8 cellular contexts compared by ENCODE assay signal in genomic region chr22:50530280-50530856, GRCh38. TPM values are rescaled to one million over a fixed set of nuclear protein-coding genes. Genes with fewer than 3 reads are reported as not detected.
DNase-seq lines count a peak whose midpoint lies in the region; ATAC-seq, FAIRE-seq and TF ChIP-seq lines count a peak whose summit lies in the region.

No MANE protein-coding gene starts in this region.

- peaks cover 14% of the 10 kb centered on the region; the same call in 2 of the 3 replicates for H3K79me2 ChIP-seq in K562 (ENCODE audit: control insufficient read depth, insufficient read depth, low read length)

- no peak overlapping the region for H3K4me2 ChIP-seq in K562 (ENCODE audit: insufficient read depth, low read length)

- H4K20me1 ChIP-seq in K562 (replicated peaks; ENCODE audit: control insufficient read depth, insufficient read depth, low read length) = no peaks in the 10 kb centered on the region

- peak; percentile 92 for DNase-seq in CD1c-positive myeloid dendritic cell (ENCODE audit: extremely low spot score)
- no peak for DNase-seq in NT2/D1 (ENCODE audit: low read depth, low spot score)
- no peak for DNase-seq in K562 (ENCODE audit: extremely low read depth in 1 of 4, low spot score in 3 of 4)
- DNase-seq in immature natural killer cell = peak; percentile 56 to 62 (median 60)
- peak; percentile 39 for DNase-seq in stimulated activated CD4-positive, alpha-beta T cell treated with anti-CD3 and anti-CD28 coated beads, Interleukin-2, amount 100 ng/mL, for 4 hours (ENCODE audit: low read depth)
- no peak for DNase-seq in NCI-H82 (lab: John Stamatoyannopoulos, UW)
- no peak for DNase-seq in NCI-H1105 treated with DMSO at 0.1 percent for 48 hours (lab: John Stamatoyannopoulos, UW)

- H3K27me3 Mint-ChIP-seq in immature natural killer cell (ENCODE audit: low read depth in 3 of 3) = peaks cover 0 to 22% (median 13%) of the 10 kb centered on the region in 3 donors

- TF ChIP-seq POLR2A in K562 (conservative IDR thresholded peaks at IDR 0.05) = no peak

- CTCF ChIA-PET in K562 (lab: Yijun Ruan, JAX; ENCODE audit: low intra/inter-chr PET ratio) = no interaction called here

- H3K9ac ChIP-seq in NT2/D1 (ENCODE audit: insufficient read length, low read depth) = peak overlapping the region; percentile 86
- no peak overlapping the region for H3K9ac ChIP-seq in K562 (ENCODE audit: insufficient read depth in 1 of 2, low read depth in 2 of 2, low read length in 2 of 2)

- BruUV-seq in K562 (replicated peaks; lab: Mats Ljungman, UMichigan) = no TSS peak

- H3K4me3 Mint-ChIP-seq in immature natural killer cell = peak overlapping the region; percentile 83 to 92 (median 89)

- no peak overlapping the region for H3K27ac ChIP-seq in K562 (ENCODE audit: extremely low read depth, low read depth, low read length)

- H3K27ac Mint-ChIP-seq in immature natural killer cell = peak overlapping the region; percentile 72 to 97 (median 92)

- H3K9me1 ChIP-seq in K562 (ENCODE audit: control insufficient read depth, insufficient read depth, low read length) = no peaks in the 10 kb centered on the region

- in situ Hi-C loops in K562 (cut with MboI) = no loop called here

- no peak overlapping the region for H2AFZ ChIP-seq in K562 (ENCODE audit: low read depth, low read length)

- FAIRE-seq in K562 (lab: Jason Lieb, UNC) = no peak

- TF ChIP-seq EP300 in K562 (IDR thresholded peaks at IDR 0.05; ENCODE audit: low read length) = no peak

- no peaks in the 10 kb centered on the region for H3K9me3 ChIP-seq in NT2/D1 (ENCODE audit: insufficient read depth, low read length)
- 0 out of 2 replicates have a peak, but pooled peaks cover 2% of the 10 kb centered on the region for H3K9me3 ChIP-seq in K562 (replicated peaks; ENCODE audit: control insufficient read depth, insufficient read depth, low read depth, low read length)

- no peak for TF ChIP-seq RAD21 in K562 (CRISPR knock-in tag; conservative IDR thresholded peaks at IDR 0.05 in 1 of 2, IDR thresholded peaks at IDR 0.05 in 1 of 2)

- ATAC-seq in GM19463 (IDR thresholded peaks at IDR 0.05; ENCODE audit: unreplicated experiment) (peak; percentile 20), K562 (no peak)

- POLR2A ChIA-PET in K562 (lab: Yijun Ruan, JAX) = no interaction called here

- H3K27me3 ChIP-seq in NT2/D1 (ENCODE audit: insufficient read depth, insufficient read length) = no peaks in the 10 kb centered on the region
- H3K27me3 ChIP-seq in K562 (ENCODE audit: control insufficient read depth in 2 of 2, insufficient read depth in 2 of 2, low read length in 2 of 2) = no peaks in the 10 kb centered on the region

- no peaks in the 10 kb centered on the region for H3K36me3 Mint-ChIP-seq in immature natural killer cell

- H3K4me1 ChIP-seq in NT2/D1 (ENCODE audit: insufficient read depth, insufficient read length) (peaks cover 4% of the 10 kb centered on the region), K562 (replicated peaks in 1 of 2; ENCODE audit: control insufficient read depth in 2 of 2, insufficient read depth in 2 of 2, low read length in 2 of 2) (peaks cover 18 to 58% of the 10 kb centered on the region in 2 experiments; a peak in 4 of 5 replicates)

- TF ChIP-seq CTCF in K562 (IDR thresholded peaks at IDR 0.05 in 2 of 3, conservative IDR thresholded peaks at IDR 0.05 in 1 of 3; ENCODE audit: insufficient read depth in 2 of 3, low read depth in 1 of 3, low read length in 3 of 3) = no peak

- peaks cover 0 to 1% (median 0%) of the 10 kb centered on the region in 6 donors for H3K9me3 Mint-ChIP-seq in immature natural killer cell

- 98% methylated on average over 7 of the region's 58 CpGs for WGBS in K562 (ENCODE audit: insufficient coverage, low coverage, missing lambda C conversion rate)

- H3K4me1 Mint-ChIP-seq in immature natural killer cell = peaks cover 19 to 25% of the 10 kb centered on the region in 2 donors

- H3K4me3 ChIP-seq in NT2/D1 (ENCODE audit: insufficient read length, low read depth) = peak overlapping the region; percentile 49
- no peak overlapping the region for H3K4me3 ChIP-seq in K562

- H3K36me3 ChIP-seq in NT2/D1 (ENCODE audit: insufficient read depth, insufficient read length, low read length) (no peaks in the 10 kb centered on the region), K562 (ENCODE audit: control insufficient read depth, insufficient read depth, low read length) (no peaks in the 10 kb centered on the region)

- intact Hi-C loops in K562 (cut with micrococcal nuclease) = no loop called here

RNA-seq across cellular contexts. Expression of gene TYMP, which starts 0.6 kb away (rescaled TPM):
- 0.30 TPM in 1 of 2 replicates, not detected in the other for total RNA-seq in K562 (2011; cell fraction: chromatin; rRNA removed; ENCODE audit: low replicate concordance)
- total RNA-seq in K562 (2011; cell fraction: nucleolus; rRNA removed) = 1.3 and 1.4 TPM in 2 replicates
- total RNA-seq in K562 (2011; cell fraction: nucleoplasm; rRNA removed) = 0.46 TPM in 1 of 2 replicates, not detected in the other
- total RNA-seq in K562 (2014; rRNA removed) = 2.4 and 3.7 TPM in 2 replicates
- not detected in 2 replicates for total RNA-seq in K562 (2014; rRNA removed; fragmentation: Illumina TruSeq; extraction: Trizol)
- total RNA-seq in K562 (2015; rRNA removed; fragmentation: Illumina TruSeq; extraction: Trizol) = not detected in 2 replicates
- 2.6 and 4.0 TPM in 2 replicates for total RNA-seq in K562 (2021)
- 0.17 and 0.27 TPM in 2 replicates for polyA plus RNA-seq in K562 (2011; rRNA removed)
- 1.0 and 5.9 TPM in 2 replicates for polyA plus RNA-seq in K562 (2011; cell fraction: cytosol; rRNA removed)
- polyA plus RNA-seq in K562 (2011; cell fraction: nucleus; rRNA removed) = 0.77 and 1.7 TPM in 2 replicates
- 2.1 and 4.6 TPM in 2 replicates for polyA plus RNA-seq in K562 (2012)
- not detected in 2 replicates for polyA plus RNA-seq in K562 (2014; fragmentation: Illumina TruSeq; extraction: Trizol)
- under 1 TPM in 1 of 2 experiments, not detected in 1; 0.03 TPM for polyA plus RNA-seq in K562 (2014; fragmentation: Nextera tagmentation; extraction: Ambion mirVana)
- 2.7 and 2.8 TPM in 2 replicates for polyA plus RNA-seq in K562 (2014; rRNA removed)
- not detected in 2 replicates for polyA minus RNA-seq in K562 (2011; rRNA and poly(A)+ RNA removed)
- polyA minus RNA-seq in K562 (2011; cell fraction: cytosol; rRNA and poly(A)+ RNA removed) = not detected in 2 replicates
- 0.67 and 0.94 TPM in 2 replicates for polyA minus RNA-seq in K562 (2011; cell fraction: nucleus; rRNA and poly(A)+ RNA removed)
- 10 to 100 TPM; 21.2 to 31.2 (median 25.5) TPM for polyA plus RNA-seq in immature natural killer cell

RNA-seq across cellular contexts. Expression of gene SCO2, which starts 5.0 kb away (rescaled TPM):
- not detected in 2 replicates for total RNA-seq in K562 (2011; cell fraction: chromatin; rRNA removed; ENCODE audit: low replicate concordance)
- total RNA-seq in K562 (2011; cell fraction: nucleolus; rRNA removed) = 1.0 and 3.9 TPM in 2 replicates
- not detected in 2 replicates for total RNA-seq in K562 (2011; cell fraction: nucleoplasm; rRNA removed)
- total RNA-seq in K562 (2014; rRNA removed) (2.2 and 2.6 TPM in 2 replicates), K562 (2014; rRNA removed; fragmentation: Illumina TruSeq; extraction: Trizol) (not detected in 2 replicates), K562 (2015; rRNA removed; fragmentation: Illumina TruSeq; extraction: Trizol) (0.26 and 0.69 TPM in 2 replicates), K562 (2021) (4.0 and 8.9 TPM in 2 replicates)
- polyA plus RNA-seq in K562 (2011; rRNA removed) (1.1 and 2.2 TPM in 2 replicates), K562 (2014; fragmentation: Illumina TruSeq; extraction: Trizol) (0.34 TPM in 1 of 2 replicates, not detected in the other), K562 (2014; fragmentation: Nextera tagmentation; extraction: Ambion mirVana) (not detected), K562 (2014; rRNA removed) (1.0 and 2.2 TPM in 2 replicates), immature natural killer cell (10 to 100 TPM in 1 of 3 donors, 1 to 10 TPM in 2; 8.3 to 14.8 (median 9.9) TPM)
- 2.9 and 6.2 TPM in 2 replicates for polyA plus RNA-seq in K562 (2011; cell fraction: cytosol; rRNA removed)
- 0.51 and 1.7 TPM in 2 replicates for polyA plus RNA-seq in K562 (2011; cell fraction: nucleus; rRNA removed)
- 1.7 and 7.0 TPM in 2 replicates for polyA plus RNA-seq in K562 (2012)
- not detected in 2 replicates for polyA minus RNA-seq in K562 (2011; rRNA and poly(A)+ RNA removed)
- polyA minus RNA-seq in K562 (2011; cell fraction: cytosol; rRNA and poly(A)+ RNA removed) = 1.2 TPM in 1 of 2 replicates, not detected in the other
- 0.89 and 1.2 TPM in 2 replicates for polyA minus RNA-seq in K562 (2011; cell fraction: nucleus; rRNA and poly(A)+ RNA removed)

RNA-seq across cellular contexts. Expression of gene KLHDC7B, which starts 15.3 kb away (rescaled TPM):
- total RNA-seq in K562 (2011; cell fraction: chromatin; rRNA removed; ENCODE audit: low replicate concordance) = 0.14 and 0.28 TPM in 2 replicates
- 0.17 and 0.39 TPM in 2 replicates for total RNA-seq in K562 (2011; cell fraction: nucleolus; rRNA removed)
- 0.22 and 0.31 TPM in 2 replicates for total RNA-seq in K562 (2011; cell fraction: nucleoplasm; rRNA removed)
- total RNA-seq in K562 (2014; rRNA removed) (0.05 and 0.08 TPM in 2 replicates), K562 (2014; rRNA removed; fragmentation: Illumina TruSeq; extraction: Trizol) (not detected in 2 replicates), K562 (2015; rRNA removed; fragmentation: Illumina TruSeq; extraction: Trizol) (0.04 TPM in 2 replicates), K562 (2021) (0.22 TPM in 2 replicates)
- polyA plus RNA-seq in K562 (2011; rRNA removed) (0.09 TPM in 1 of 2 replicates, not detected in the other), K562 (2014; fragmentation: Illumina TruSeq; extraction: Trizol) (0.04 and 0.22 TPM in 2 replicates), K562 (2014; fragmentation: Nextera tagmentation; extraction: Ambion mirVana) (not detected), K562 (2014; rRNA removed) (0.07 and 0.15 TPM in 2 replicates), immature natural killer cell (1 to 10 TPM; 2.4 to 8.1 (median 4.5) TPM)
- 0.03 and 0.06 TPM in 2 replicates for polyA plus RNA-seq in K562 (2011; cell fraction: cytosol; rRNA removed)
- 0.11 and 0.27 TPM in 2 replicates for polyA plus RNA-seq in K562 (2011; cell fraction: nucleus; rRNA removed)
- polyA plus RNA-seq in K562 (2012) = 0.52 and 46.0 TPM in 2 replicates
- polyA minus RNA-seq in K562 (2011; rRNA and poly(A)+ RNA removed) = 0.03 TPM in 1 of 2 replicates, not detected in the other
- polyA minus RNA-seq in K562 (2011; cell fraction: cytosol; rRNA and poly(A)+ RNA removed) = 0.36 TPM in 1 of 2 replicates, not detected in the other
- polyA minus RNA-seq in K562 (2011; cell fraction: nucleus; rRNA and poly(A)+ RNA removed) = 0.13 TPM in 1 of 2 replicates, not detected in the other

RNA-seq across cellular contexts. Expression of gene NCAPH2, which starts 22.3 kb away (rescaled TPM):
- total RNA-seq in K562 (2011; cell fraction: chromatin; rRNA removed; ENCODE audit: low replicate concordance) = 73.5 and 259 TPM in 2 replicates
- total RNA-seq in K562 (2011; cell fraction: nucleolus; rRNA removed) = 203 and 218 TPM in 2 replicates
- total RNA-seq in K562 (2011; cell fraction: nucleoplasm; rRNA removed) = 91.6 and 121 TPM in 2 replicates
- total RNA-seq in K562 (2014; rRNA removed) (72.3 and 79.2 TPM in 2 replicates), K562 (2014; rRNA removed; fragmentation: Illumina TruSeq; extraction: Trizol) (20.2 and 24.3 TPM in 2 replicates), K562 (2015; rRNA removed; fragmentation: Illumina TruSeq; extraction: Trizol) (40.5 and 42.9 TPM in 2 replicates), K562 (2021) (83.2 and 88.6 TPM in 2 replicates)
- polyA plus RNA-seq in K562 (2011; rRNA removed) (31.2 and 43.9 TPM in 2 replicates), K562 (2014; fragmentation: Illumina TruSeq; extraction: Trizol) (32.4 and 44.0 TPM in 2 replicates), K562 (2014; fragmentation: Nextera tagmentation; extraction: Ambion mirVana) (10 to 100 TPM in 1 of 2 experiments, 1 to 10 TPM in 1; 3.6 to 10.0 TPM), K562 (2014; rRNA removed) (63.3 and 67.1 TPM in 2 replicates), immature natural killer cell (10 to 100 TPM; 41.8 to 46.7 (median 46.5) TPM)
- polyA plus RNA-seq in K562 (2011; cell fraction: cytosol; rRNA removed) = 48.1 and 62.5 TPM in 2 replicates
- 140 and 169 TPM in 2 replicates for polyA plus RNA-seq in K562 (2011; cell fraction: nucleus; rRNA removed)
- polyA plus RNA-seq in K562 (2012) = 46.4 and 80.8 TPM in 2 replicates
- 20.3 and 21.0 TPM in 2 replicates for polyA minus RNA-seq in K562 (2011; rRNA and poly(A)+ RNA removed)
- polyA minus RNA-seq in K562 (2011; cell fraction: cytosol; rRNA and poly(A)+ RNA removed) = 44.2 and 53.0 TPM in 2 replicates
- 37.6 and 55.5 TPM in 2 replicates for polyA minus RNA-seq in K562 (2011; cell fraction: nucleus; rRNA and poly(A)+ RNA removed)

RNA-seq across cellular contexts. Expression of gene LMF2, which starts 22.9 kb away (rescaled TPM):
- total RNA-seq in K562 (2011; cell fraction: chromatin; rRNA removed; ENCODE audit: low replicate concordance) = 23.7 and 131 TPM in 2 replicates
- 145 and 174 TPM in 2 replicates for total RNA-seq in K562 (2011; cell fraction: nucleolus; rRNA removed)
- total RNA-seq in K562 (2011; cell fraction: nucleoplasm; rRNA removed) = 53.0 and 58.1 TPM in 2 replicates
- total RNA-seq in K562 (2014; rRNA removed) (18.1 and 26.0 TPM in 2 replicates), K562 (2014; rRNA removed; fragmentation: Illumina TruSeq; extraction: Trizol) (0.67 and 1.2 TPM in 2 replicates), K562 (2015; rRNA removed; fragmentation: Illumina TruSeq; extraction: Trizol) (7.5 and 7.6 TPM in 2 replicates), K562 (2021) (35.8 and 37.1 TPM in 2 replicates)
- polyA plus RNA-seq in K562 (2011; rRNA removed) (8.8 and 19.2 TPM in 2 replicates), K562 (2014; fragmentation: Illumina TruSeq; extraction: Trizol) (3.2 and 13.6 TPM in 2 replicates), K562 (2014; fragmentation: Nextera tagmentation; extraction: Ambion mirVana) (under 1 TPM; 0.08 to 0.39 TPM), K562 (2014; rRNA removed) (31.7 and 32.7 TPM in 2 replicates), immature natural killer cell (10 to 100 TPM; 16.3 to 40.4 (median 20.1) TPM)
- polyA plus RNA-seq in K562 (2011; cell fraction: cytosol; rRNA removed) = 17.7 and 43.8 TPM in 2 replicates
- 202 and 324 TPM in 2 replicates for polyA plus RNA-seq in K562 (2011; cell fraction: nucleus; rRNA removed)
- 22.2 and 47.8 TPM in 2 replicates for polyA plus RNA-seq in K562 (2012)
- 3.2 and 3.9 TPM in 2 replicates for polyA minus RNA-seq in K562 (2011; rRNA and poly(A)+ RNA removed)
- 17.6 and 18.8 TPM in 2 replicates for polyA minus RNA-seq in K562 (2011; cell fraction: cytosol; rRNA and poly(A)+ RNA removed)
- polyA minus RNA-seq in K562 (2011; cell fraction: nucleus; rRNA and poly(A)+ RNA removed) = 38.4 and 48.2 TPM in 2 replicates

Comparison
In these comparisons a context has a peak if more than half of its experiments do, and no peak if none do; other contexts are left out.
1. DNase-seq: peak in CD1c-positive myeloid dendritic cell (single experiment), immature natural killer cell (3 of 3) and stimulated activated CD4-positive, alpha-beta T cell treated with anti-CD3 and anti-CD28 coated beads, Interleukin-2, amount 100 ng/mL, for 4 hours (single experiment); none in NT2/D1 (single experiment), K562 (0 of 4), NCI-H82 (single experiment) and NCI-H1105 treated with DMSO at 0.1 percent for 48 hours (single experiment).